1 cellular context compared by ENCODE assay signal in the genomic region with DNA sequence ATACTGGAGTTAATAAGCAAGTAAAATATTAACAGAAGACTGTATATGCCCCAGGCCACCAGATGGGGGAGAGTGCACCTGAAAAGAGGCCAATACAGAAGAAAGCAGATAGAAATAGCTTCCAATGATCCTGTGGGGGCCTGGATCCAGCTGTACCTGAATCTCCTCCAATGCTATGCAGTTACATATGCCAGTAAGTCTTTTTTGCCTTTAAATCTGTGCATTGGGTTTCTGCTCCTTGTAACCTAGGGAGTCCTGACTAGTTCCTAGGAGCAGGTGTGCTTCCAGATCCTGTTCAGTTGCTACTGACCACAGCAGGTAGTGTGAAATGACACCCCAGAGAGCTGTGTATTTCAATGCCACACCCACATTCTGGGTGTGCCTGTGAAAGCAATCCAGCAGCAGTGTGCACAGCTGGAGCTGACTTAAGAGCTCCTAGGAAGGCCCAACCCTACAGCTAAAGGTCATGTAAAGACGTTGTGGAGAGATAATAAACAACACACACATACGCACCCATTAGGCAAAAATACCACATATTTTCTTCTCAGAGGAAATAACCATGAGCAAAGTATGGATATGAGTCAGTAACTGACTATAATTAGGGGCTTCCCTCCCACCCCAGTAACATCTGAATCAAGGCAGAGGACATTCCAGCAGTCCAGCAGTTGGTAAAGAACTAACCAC.
TF ChIP-seq lines count a peak whose summit lies in the region.

No MANE protein-coding gene starts in this region.

TF ChIP-seq in GM12878, 131 proteins besides CTCF, POLR2A, EP300 and RAD21 (continued from another document and continues in another):
- TF ChIP-seq REST (IDR thresholded peaks at IDR 0.05; ENCODE audit: low read depth, low read length) = no peak
- TF ChIP-seq RELA (IDR thresholded peaks at IDR 0.05; ENCODE audit: borderline replicate concordance, partially characterized antibody) = peak; percentile 94
- peak; percentile 86 for TF ChIP-seq MEF2B (IDR thresholded peaks at IDR 0.05; ENCODE audit: partially characterized antibody, poor library complexity, severe bottlenecking)
- no peak for TF ChIP-seq RBBP5 (conservative IDR thresholded peaks at IDR 0.05)
- no peak for TF ChIP-seq SIX5 (IDR thresholded peaks at IDR 0.05; ENCODE audit: low read depth, low read length, severe bottlenecking)
- peak; percentile 86 for TF ChIP-seq KLF5 (IDR thresholded peaks at IDR 0.05; ENCODE audit: partially characterized antibody)
- TF ChIP-seq IKZF1 (conservative IDR thresholded peaks at IDR 0.05) = peak; percentile 98
- no peak for TF ChIP-seq ZZZ3 (IDR thresholded peaks at IDR 0.05; ENCODE audit: control insufficient read depth, insufficient read length, low read depth)
- no peak for TF ChIP-seq IRF3 (IDR thresholded peaks at IDR 0.05)
- TF ChIP-seq, protein P1, sequence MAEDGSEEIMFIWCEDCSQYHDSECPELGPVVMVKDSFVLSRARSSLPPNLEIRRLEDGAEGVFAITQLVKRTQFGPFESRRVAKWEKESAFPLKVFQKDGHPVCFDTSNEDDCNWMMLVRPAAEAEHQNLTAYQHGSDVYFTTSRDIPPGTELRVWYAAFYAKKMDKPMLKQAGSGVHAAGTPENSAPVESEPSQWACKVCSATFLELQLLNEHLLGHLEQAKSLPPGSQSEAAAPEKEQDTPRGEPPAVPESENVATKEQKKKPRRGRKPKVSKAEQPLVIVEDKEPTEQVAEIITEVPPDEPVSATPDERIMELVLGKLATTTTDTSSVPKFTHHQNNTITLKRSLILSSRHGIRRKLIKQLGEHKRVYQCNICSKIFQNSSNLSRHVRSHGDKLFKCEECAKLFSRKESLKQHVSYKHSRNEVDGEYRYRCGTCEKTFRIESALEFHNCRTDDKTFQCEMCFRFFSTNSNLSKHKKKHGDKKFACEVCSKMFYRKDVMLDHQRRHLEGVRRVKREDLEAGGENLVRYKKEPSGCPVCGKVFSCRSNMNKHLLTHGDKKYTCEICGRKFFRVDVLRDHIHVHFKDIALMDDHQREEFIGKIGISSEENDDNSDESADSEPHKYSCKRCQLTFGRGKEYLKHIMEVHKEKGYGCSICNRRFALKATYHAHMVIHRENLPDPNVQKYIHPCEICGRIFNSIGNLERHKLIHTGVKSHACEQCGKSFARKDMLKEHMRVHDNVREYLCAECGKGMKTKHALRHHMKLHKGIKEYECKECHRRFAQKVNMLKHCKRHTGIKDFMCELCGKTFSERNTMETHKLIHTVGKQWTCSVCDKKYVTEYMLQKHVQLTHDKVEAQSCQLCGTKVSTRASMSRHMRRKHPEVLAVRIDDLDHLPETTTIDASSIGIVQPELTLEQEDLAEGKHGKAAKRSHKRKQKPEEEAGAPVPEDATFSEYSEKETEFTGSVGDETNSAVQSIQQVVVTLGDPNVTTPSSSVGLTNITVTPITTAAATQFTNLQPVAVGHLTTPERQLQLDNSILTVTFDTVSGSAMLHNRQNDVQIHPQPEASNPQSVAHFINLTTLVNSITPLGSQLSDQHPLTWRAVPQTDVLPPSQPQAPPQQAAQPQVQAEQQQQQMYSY (CRISPR knock-in tag; IDR thresholded peaks at IDR 0.05) = no peak
- TF ChIP-seq MYC (IDR thresholded peaks at IDR 0.05; ENCODE audit: insufficient read depth, insufficient read length, insufficient replicate concordance, low read length, severe bottlenecking) = no peak
- TF ChIP-seq, protein P2, sequence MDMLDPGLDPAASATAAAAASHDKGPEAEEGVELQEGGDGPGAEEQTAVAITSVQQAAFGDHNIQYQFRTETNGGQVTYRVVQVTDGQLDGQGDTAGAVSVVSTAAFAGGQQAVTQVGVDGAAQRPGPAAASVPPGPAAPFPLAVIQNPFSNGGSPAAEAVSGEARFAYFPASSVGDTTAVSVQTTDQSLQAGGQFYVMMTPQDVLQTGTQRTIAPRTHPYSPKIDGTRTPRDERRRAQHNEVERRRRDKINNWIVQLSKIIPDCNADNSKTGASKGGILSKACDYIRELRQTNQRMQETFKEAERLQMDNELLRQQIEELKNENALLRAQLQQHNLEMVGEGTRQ (IDR thresholded peaks at IDR 0.05; ENCODE audit: borderline replicate concordance, low read depth, low read length) = no peak
- TF ChIP-seq KDM1A (IDR thresholded peaks at IDR 0.05; ENCODE audit: borderline replicate concordance) = no peak
- TF ChIP-seq NR2F1 (conservative IDR thresholded peaks at IDR 0.05) = peak; percentile 97
- no peak for TF ChIP-seq YY1 (IDR thresholded peaks at IDR 0.05; ENCODE audit: low read depth, low read length)
- peak; percentile 94 for TF ChIP-seq CREM (IDR thresholded peaks at IDR 0.05; ENCODE audit: low read depth)
- no peak for TF ChIP-seq MAX (IDR thresholded peaks at IDR 0.05; ENCODE audit: low read depth, low read length)
- no peak for TF ChIP-seq POLR2AphosphoS2 (IDR thresholded peaks at IDR 0.05; ENCODE audit: low read depth, low read length)
- no peak for TF ChIP-seq NFXL1 (IDR thresholded peaks at IDR 0.05; ENCODE audit: borderline replicate concordance)
- no peak for TF ChIP-seq ZSCAN29 (IDR thresholded peaks at IDR 0.05)
- peak; percentile 99 for TF ChIP-seq JUNB (IDR thresholded peaks at IDR 0.05)
- TF ChIP-seq CHD1 (IDR thresholded peaks at IDR 0.05; ENCODE audit: low read depth, low read length) = no peak
- TF ChIP-seq, protein P3, sequence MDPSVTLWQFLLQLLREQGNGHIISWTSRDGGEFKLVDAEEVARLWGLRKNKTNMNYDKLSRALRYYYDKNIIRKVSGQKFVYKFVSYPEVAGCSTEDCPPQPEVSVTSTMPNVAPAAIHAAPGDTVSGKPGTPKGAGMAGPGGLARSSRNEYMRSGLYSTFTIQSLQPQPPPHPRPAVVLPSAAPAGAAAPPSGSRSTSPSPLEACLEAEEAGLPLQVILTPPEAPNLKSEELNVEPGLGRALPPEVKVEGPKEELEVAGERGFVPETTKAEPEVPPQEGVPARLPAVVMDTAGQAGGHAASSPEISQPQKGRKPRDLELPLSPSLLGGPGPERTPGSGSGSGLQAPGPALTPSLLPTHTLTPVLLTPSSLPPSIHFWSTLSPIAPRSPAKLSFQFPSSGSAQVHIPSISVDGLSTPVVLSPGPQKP (IDR thresholded peaks at IDR 0.05; ENCODE audit: low read depth, low read length) = no peak
- peak; percentile 97 for TF ChIP-seq BCL11A (IDR thresholded peaks at IDR 0.05; ENCODE audit: low read depth, low read length)
- peak; percentile 97 for TF ChIP-seq EED (IDR thresholded peaks at IDR 0.05; ENCODE audit: low read depth)
- TF ChIP-seq, protein P4, sequence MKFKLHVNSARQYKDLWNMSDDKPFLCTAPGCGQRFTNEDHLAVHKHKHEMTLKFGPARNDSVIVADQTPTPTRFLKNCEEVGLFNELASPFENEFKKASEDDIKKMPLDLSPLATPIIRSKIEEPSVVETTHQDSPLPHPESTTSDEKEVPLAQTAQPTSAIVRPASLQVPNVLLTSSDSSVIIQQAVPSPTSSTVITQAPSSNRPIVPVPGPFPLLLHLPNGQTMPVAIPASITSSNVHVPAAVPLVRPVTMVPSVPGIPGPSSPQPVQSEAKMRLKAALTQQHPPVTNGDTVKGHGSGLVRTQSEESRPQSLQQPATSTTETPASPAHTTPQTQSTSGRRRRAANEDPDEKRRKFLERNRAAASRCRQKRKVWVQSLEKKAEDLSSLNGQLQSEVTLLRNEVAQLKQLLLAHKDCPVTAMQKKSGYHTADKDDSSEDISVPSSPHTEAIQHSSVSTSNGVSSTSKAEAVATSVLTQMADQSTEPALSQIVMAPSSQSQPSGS (IDR thresholded peaks at IDR 0.05; ENCODE audit: low read length) = peak; percentile 96
- peak; percentile 95 for TF ChIP-seq FOXM1 (IDR thresholded peaks at IDR 0.05; ENCODE audit: low read depth, low read length)
- TF ChIP-seq, protein P5, sequence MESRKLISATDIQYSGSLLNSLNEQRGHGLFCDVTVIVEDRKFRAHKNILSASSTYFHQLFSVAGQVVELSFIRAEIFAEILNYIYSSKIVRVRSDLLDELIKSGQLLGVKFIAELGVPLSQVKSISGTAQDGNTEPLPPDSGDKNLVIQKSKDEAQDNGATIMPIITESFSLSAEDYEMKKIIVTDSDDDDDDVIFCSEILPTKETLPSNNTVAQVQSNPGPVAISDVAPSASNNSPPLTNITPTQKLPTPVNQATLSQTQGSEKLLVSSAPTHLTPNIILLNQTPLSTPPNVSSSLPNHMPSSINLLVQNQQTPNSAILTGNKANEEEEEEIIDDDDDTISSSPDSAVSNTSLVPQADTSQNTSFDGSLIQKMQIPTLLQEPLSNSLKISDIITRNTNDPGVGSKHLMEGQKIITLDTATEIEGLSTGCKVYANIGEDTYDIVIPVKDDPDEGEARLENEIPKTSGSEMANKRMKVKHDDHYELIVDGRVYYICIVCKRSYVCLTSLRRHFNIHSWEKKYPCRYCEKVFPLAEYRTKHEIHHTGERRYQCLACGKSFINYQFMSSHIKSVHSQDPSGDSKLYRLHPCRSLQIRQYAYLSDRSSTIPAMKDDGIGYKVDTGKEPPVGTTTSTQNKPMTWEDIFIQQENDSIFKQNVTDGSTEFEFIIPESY (IDR thresholded peaks at IDR 0.05) = no peak
- TF ChIP-seq FOS (IDR thresholded peaks at IDR 0.05; ENCODE audit: borderline replicate concordance, extremely low read depth, insufficient read length) = no peak
- TF ChIP-seq EZH2 (IDR thresholded peaks at IDR 0.05; ENCODE audit: borderline replicate concordance, control insufficient read depth, low read depth, low read length) = no peak
- TF ChIP-seq MTA3 (IDR thresholded peaks at IDR 0.05; ENCODE audit: borderline replicate concordance, low read length) = peak; percentile 90; the same call in 1 of the 2 replicates
- TF ChIP-seq ZBED1 (IDR thresholded peaks at IDR 0.05; ENCODE audit: borderline replicate concordance) = peak; percentile 90
- TF ChIP-seq CREB1 (IDR thresholded peaks at IDR 0.05; ENCODE audit: low read depth) = peak; percentile 79
- TF ChIP-seq, protein P6, sequence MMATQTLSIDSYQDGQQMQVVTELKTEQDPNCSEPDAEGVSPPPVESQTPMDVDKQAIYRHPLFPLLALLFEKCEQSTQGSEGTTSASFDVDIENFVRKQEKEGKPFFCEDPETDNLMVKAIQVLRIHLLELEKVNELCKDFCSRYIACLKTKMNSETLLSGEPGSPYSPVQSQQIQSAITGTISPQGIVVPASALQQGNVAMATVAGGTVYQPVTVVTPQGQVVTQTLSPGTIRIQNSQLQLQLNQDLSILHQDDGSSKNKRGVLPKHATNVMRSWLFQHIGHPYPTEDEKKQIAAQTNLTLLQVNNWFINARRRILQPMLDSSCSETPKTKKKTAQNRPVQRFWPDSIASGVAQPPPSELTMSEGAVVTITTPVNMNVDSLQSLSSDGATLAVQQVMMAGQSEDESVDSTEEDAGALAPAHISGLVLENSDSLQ (IDR thresholded peaks at IDR 0.05) = 0 out of 2 replicates have a peak, but pooled peaks have one; percentile 7
- no peak for TF ChIP-seq PAX8 (IDR thresholded peaks at IDR 0.05)
- peak; percentile 82 for TF ChIP-seq CBFB (IDR thresholded peaks at IDR 0.05; ENCODE audit: low read depth)
- TF ChIP-seq DPF2 (IDR thresholded peaks at IDR 0.05) = peak; percentile 98
- peak; percentile 75; the same call in 1 of the 2 replicates for TF ChIP-seq TCF3 (IDR thresholded peaks at IDR 0.05; ENCODE audit: borderline replicate concordance, insufficient read depth, low read depth, low read length)
- no peak for TF ChIP-seq HDAC2 (IDR thresholded peaks at IDR 0.05)
- no peak for TF ChIP-seq STAT1 (conservative IDR thresholded peaks at IDR 0.05)
- TF ChIP-seq RB1 (IDR thresholded peaks at IDR 0.05; ENCODE audit: borderline replicate concordance) = no peak
- no peak for TF ChIP-seq IRF5 (IDR thresholded peaks at IDR 0.05; ENCODE audit: borderline replicate concordance)
- no peak for TF ChIP-seq NR2C1 (IDR thresholded peaks at IDR 0.05)
- TF ChIP-seq SRF (IDR thresholded peaks at IDR 0.05; ENCODE audit: low read depth in 2 of 2, low read length in 2 of 2) = no peak
- TF ChIP-seq ZNF217 (IDR thresholded peaks at IDR 0.05) = peak; percentile 80; the same call in 1 of the 2 replicates
- TF ChIP-seq POLR2AphosphoS5 (IDR thresholded peaks at IDR 0.05; ENCODE audit: low read length) = no peak
- TF ChIP-seq LARP7 (IDR thresholded peaks at IDR 0.05) = no peak
- TF ChIP-seq PML (IDR thresholded peaks at IDR 0.05; ENCODE audit: low read length) = 0 out of 2 replicates have a peak, but pooled peaks have one; percentile 32
